ENCODE assay signal across 1 cellular context in genomic region chr7:139339698-139340036, GRCh38.
TF ChIP-seq lines count a peak whose summit lies in the region.

No MANE protein-coding gene starts in this region.

TF ChIP-seq in K562, 482 proteins besides CTCF, POLR2A, EP300 and RAD21 (continued from another document and continues in another):
- TF ChIP-seq ZNF609 (CRISPR knock-in tag; IDR thresholded peaks at IDR 0.05; ENCODE audit: borderline replicate concordance), result no peak
- TF ChIP-seq ZNF253 (CRISPR knock-in tag; conservative IDR thresholded peaks at IDR 0.05), result no peak
- no peak for TF ChIP-seq PHB2 (IDR thresholded peaks at IDR 0.05; ENCODE audit: low read depth)
- TF ChIP-seq ZNF696 (CRISPR knock-in tag; conservative IDR thresholded peaks at IDR 0.05), result no peak
- TF ChIP-seq ZNF263 (CRISPR knock-in tag; IDR thresholded peaks at IDR 0.05; ENCODE audit: borderline replicate concordance), result no peak
- TF ChIP-seq NR3C1 (CRISPR knock-in tag; IDR thresholded peaks at IDR 0.05), result 0 out of 2 replicates have a peak, but pooled peaks have one; percentile 47
- no peak for TF ChIP-seq HDAC2 (IDR thresholded peaks at IDR 0.05)
- no peak for TF ChIP-seq GTF3C2 (IDR thresholded peaks at IDR 0.05; ENCODE audit: borderline replicate concordance, extremely low read depth, insufficient read length)
- TF ChIP-seq ZNF217 (CRISPR knock-in tag; IDR thresholded peaks at IDR 0.05), result no peak
- no peak for TF ChIP-seq CBX8 (IDR thresholded peaks at IDR 0.05; ENCODE audit: borderline replicate concordance, extremely low read depth, low read depth, low read length, poor library complexity, severe bottlenecking)
- TF ChIP-seq POLR3A (IDR thresholded peaks at IDR 0.05; ENCODE audit: borderline replicate concordance, extremely low read depth, insufficient read depth, insufficient read length), result no peak
- TF ChIP-seq ZC3H11A (IDR thresholded peaks at IDR 0.05; ENCODE audit: low read depth, low read length), result no peak
- TF ChIP-seq POLR2H (tag; IDR thresholded peaks at IDR 0.05; ENCODE audit: low read depth), result no peak
- TF ChIP-seq TEAD4 (IDR thresholded peaks at IDR 0.05; ENCODE audit: low read length), result no peak
- TF ChIP-seq TEAD4 (CRISPR knock-in tag; IDR thresholded peaks at IDR 0.05; ENCODE audit: borderline replicate concordance), result 0 out of 2 replicates have a peak, but pooled peaks have one; percentile 84
- TF ChIP-seq ZBTB12 (CRISPR knock-in tag; IDR thresholded peaks at IDR 0.05), result no peak
- TF ChIP-seq RBM14 (IDR thresholded peaks at IDR 0.05; ENCODE audit: borderline replicate concordance, insufficient read depth, low read depth, low read length), result no peak
- no peak for TF ChIP-seq ARID4B (CRISPR knock-in tag; IDR thresholded peaks at IDR 0.05)
- no peak for TF ChIP-seq ZNF354B (CRISPR knock-in tag; IDR thresholded peaks at IDR 0.05)
- TF ChIP-seq HMG20B (CRISPR knock-in tag; IDR thresholded peaks at IDR 0.05), result no peak
- TF ChIP-seq PHTF2 (CRISPR knock-in tag; IDR thresholded peaks at IDR 0.05), result no peak
- TF ChIP-seq EWSR1 (IDR thresholded peaks at IDR 0.05; ENCODE audit: borderline replicate concordance, low read depth, partially characterized antibody), result no peak
- 0 out of 2 replicates have a peak, but pooled peaks have one; percentile 90 for TF ChIP-seq KAT7 (CRISPR knock-in tag; IDR thresholded peaks at IDR 0.05; ENCODE audit: borderline replicate concordance)
- TF ChIP-seq CHCHD3 (CRISPR knock-in tag; IDR thresholded peaks at IDR 0.05), result no peak
- TF ChIP-seq CUX1 (CRISPR knock-in tag; IDR thresholded peaks at IDR 0.05), result 0 out of 2 replicates have a peak, but pooled peaks have one; percentile 54
- TF ChIP-seq TAF9B (IDR thresholded peaks at IDR 0.05; ENCODE audit: partially characterized antibody), result no peak
- TF ChIP-seq NRF1 (conservative IDR thresholded peaks at IDR 0.05 in 1 of 2, IDR thresholded peaks at IDR 0.05 in 1 of 2), result no peak
- TF ChIP-seq E2F3 (CRISPR knock-in tag; IDR thresholded peaks at IDR 0.05), result no peak
- TF ChIP-seq ZFPM2 (CRISPR knock-in tag; IDR thresholded peaks at IDR 0.05), result no peak
- no peak for TF ChIP-seq USF2 (CRISPR knock-in tag; IDR thresholded peaks at IDR 0.05)
- TF ChIP-seq DNMT1 (IDR thresholded peaks at IDR 0.05), result no peak
- TF ChIP-seq SIN3A (IDR thresholded peaks at IDR 0.05; ENCODE audit: borderline replicate concordance in 2 of 2, control insufficient read depth in 1 of 2, low read depth in 2 of 2, low read length in 2 of 2), result 0 out of 4 replicates have a peak, but pooled peaks of 1 of the 2 experiments have one; percentile 14
- no peak for TF ChIP-seq FOSL1 (tag; conservative IDR thresholded peaks at IDR 0.05)
- no peak for TF ChIP-seq FOXO4 (CRISPR knock-in tag; IDR thresholded peaks at IDR 0.05)
- no peak for TF ChIP-seq SP1 (CRISPR knock-in tag; IDR thresholded peaks at IDR 0.05)
- TF ChIP-seq MTA3 (IDR thresholded peaks at IDR 0.05; ENCODE audit: borderline replicate concordance), result no peak
- TF ChIP-seq ZNF143 (CRISPR knock-in tag; IDR thresholded peaks at IDR 0.05), result no peak
- no peak for TF ChIP-seq HBP1 (CRISPR knock-in tag; IDR thresholded peaks at IDR 0.05)
